9 cellular contexts compared by ENCODE assay signal in genomic region chr20:16761305-16761829, GRCh38. TPM values are rescaled to one million over a fixed set of nuclear protein-coding genes. Genes with fewer than 3 reads are reported as not detected.
DNase-seq lines count a peak whose midpoint lies in the region; ATAC-seq and TF ChIP-seq lines count a peak whose summit lies in the region.
"Had no signal": no experiment of that assay in that cellular context is flagged by ENCODE, and none has a peak within 500 bp of the region (broad histone marks: within the 10 kb centered on the region; RNA-seq: fewer than 3 reads in every experiment).

No MANE protein-coding gene starts in this region.

- POLR2A ChIA-PET in WTC11 (lab: Charles Lee): interaction anchor here (1.1 kb wide), 1 partner anchor 13 kb away, joined by 3 read pairs; the partner anchor contains the start of gene OTOR

- DNase-seq in activated CD4-positive, CD25-positive, alpha-beta regulatory T cell treated with anti-CD3 and anti-CD28 coated beads, Interleukin-2, amount 50 U/mL, for 16 hours (ENCODE audit: low read depth, low spot score): peak; percentile 16
- no peak for DNase-seq in activated CD4-positive, CD25-positive, alpha-beta regulatory T cell treated with anti-CD3 and anti-CD28 coated beads, Interleukin-2, amount 50 U/mL, for 72 hours
- DNase-seq in NCI-H2227 treated with DMSO at 0.1 percent for 48 hours (lab: John Stamatoyannopoulos, UW) (peak; percentile 43), WTC11 (ENCODE audit: low spot score) (peak; percentile 43), coronary artery (ENCODE audit: low spot score) (no peak), left lung (no peak)
- DNase-seq in stimulated activated CD8-positive, alpha-beta memory T cell treated with anti-CD3 and anti-CD28 coated beads, Interleukin-12 subunit alpha, Interleukin-12 subunit beta, amount 100 ng/mL, for 4 hours (ENCODE audit: low read depth): peak; percentile 1

- CTCF ChIA-PET in WTC11 (lab: Charles Lee): interaction anchor here (0.7 to 2.6 kb wide), 16 partner anchors 12 to 273 kb away, joined by 3 to 14 read pairs (median 4); partner anchors contain the start of genes OTOR and SNRPB2

- H3K27me3 ChIP-seq in left lung: peaks cover 0 to 9% of the 10 kb centered on the region in 2 donors

- TF ChIP-seq CTCF in WTC11 (IDR thresholded peaks at IDR 0.05): peak; percentile 53; the same call in 1 of the 2 replicates
- peak; percentile 51 for TF ChIP-seq CTCF in coronary artery (IDR thresholded peaks at IDR 0.05)
- peak; percentile 52 to 70 for TF ChIP-seq CTCF in left lung (IDR thresholded peaks at IDR 0.05)

- H3K27ac Mint-ChIP-seq in WTC11: no peak overlapping the region

- H3K4me3 ChIP-seq in coronary artery (no peak overlapping the region), left lung (no peak overlapping the region)

- H3K27ac ChIP-seq in coronary artery (no peak overlapping the region), left lung (no peak overlapping the region)

- no peaks in the 10 kb centered on the region for H3K9me3 ChIP-seq in left lung

- peaks cover 13% of the 10 kb centered on the region for H3K36me3 Mint-ChIP-seq in WTC11

- no peaks in the 10 kb centered on the region for H3K36me3 ChIP-seq in left lung

- no peak overlapping the region for H3K4me3 Mint-ChIP-seq in WTC11

- H3K4me1 Mint-ChIP-seq in WTC11: peaks cover 29% of the 10 kb centered on the region

- intact Hi-C loops in left lung (cut with DNase I): no loop called here

- H3K9me3 Mint-ChIP-seq in WTC11: peaks cover 31% of the 10 kb centered on the region

- ATAC-seq in HG03045 (IDR thresholded peaks at IDR 0.05; ENCODE audit: unreplicated experiment) (peak; percentile 53), WTC11 (peak; percentile 91), left lung (peak; percentile 92)

- H3K27me3 Mint-ChIP-seq in WTC11 (ENCODE audit: low read depth): peaks cover 6% of the 10 kb centered on the region; the same call in 1 of the 2 replicates

- H3K4me1 ChIP-seq in left lung: no peaks in the 10 kb centered on the region

TF ChIP-seq in WTC11, 78 proteins besides CTCF, POLR2A, EP300 and RAD21:
- TF ChIP-seq CREB1 (CRISPR knock-in tag; IDR thresholded peaks at IDR 0.05): no peak
- TF ChIP-seq, protein P1, sequence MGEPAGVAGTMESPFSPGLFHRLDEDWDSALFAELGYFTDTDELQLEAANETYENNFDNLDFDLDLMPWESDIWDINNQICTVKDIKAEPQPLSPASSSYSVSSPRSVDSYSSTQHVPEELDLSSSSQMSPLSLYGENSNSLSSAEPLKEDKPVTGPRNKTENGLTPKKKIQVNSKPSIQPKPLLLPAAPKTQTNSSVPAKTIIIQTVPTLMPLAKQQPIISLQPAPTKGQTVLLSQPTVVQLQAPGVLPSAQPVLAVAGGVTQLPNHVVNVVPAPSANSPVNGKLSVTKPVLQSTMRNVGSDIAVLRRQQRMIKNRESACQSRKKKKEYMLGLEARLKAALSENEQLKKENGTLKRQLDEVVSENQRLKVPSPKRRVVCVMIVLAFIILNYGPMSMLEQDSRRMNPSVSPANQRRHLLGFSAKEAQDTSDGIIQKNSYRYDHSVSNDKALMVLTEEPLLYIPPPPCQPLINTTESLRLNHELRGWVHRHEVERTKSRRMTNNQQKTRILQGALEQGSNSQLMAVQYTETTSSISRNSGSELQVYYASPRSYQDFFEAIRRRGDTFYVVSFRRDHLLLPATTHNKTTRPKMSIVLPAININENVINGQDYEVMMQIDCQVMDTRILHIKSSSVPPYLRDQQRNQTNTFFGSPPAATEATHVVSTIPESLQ (CRISPR knock-in tag; IDR thresholded peaks at IDR 0.05): no peak
- no peak for TF ChIP-seq RELA (CRISPR knock-in tag; IDR thresholded peaks at IDR 0.05; ENCODE audit: borderline replicate concordance)
- TF ChIP-seq GRHL2 (CRISPR knock-in tag; IDR thresholded peaks at IDR 0.05; ENCODE audit: insufficient replicate concordance, severe bottlenecking): no peak
- TF ChIP-seq FOXJ3 (CRISPR knock-in tag; IDR thresholded peaks at IDR 0.05; ENCODE audit: borderline replicate concordance): no peak

RNA-seq across cellular contexts. Expression of gene OTOR, which starts 13.2 kb away (rescaled TPM):
- total RNA-seq in WTC11 (2021): not detected in 3 replicates
- total RNA-seq in left lung: not detected
- total RNA-seq: mononuclear cell had no signal

RNA-seq across cellular contexts. Expression of gene SNRPB2, which starts 31.5 kb away (rescaled TPM):
- total RNA-seq in WTC11 (2021) (76.0 to 88.3 TPM (median 76.5 TPM) in 3 replicates), left lung (10 to 100 TPM; 36.7 to 47.2 TPM)

Comparison
In these comparisons a context has a peak if more than half of its experiments do, and no peak if none do; other contexts are left out.
1. DNase-seq: peak in activated CD4-positive, CD25-positive, alpha-beta regulatory T cell treated with anti-CD3 and anti-CD28 coated beads, Interleukin-2, amount 50 U/mL, for 16 hours (single experiment), NCI-H2227 treated with DMSO at 0.1 percent for 48 hours (single experiment), WTC11 (single experiment) and stimulated activated CD8-positive, alpha-beta memory T cell treated with anti-CD3 and anti-CD28 coated beads, Interleukin-12 subunit alpha, Interleukin-12 subunit beta, amount 100 ng/mL, for 4 hours (single experiment); none in activated CD4-positive, CD25-positive, alpha-beta regulatory T cell treated with anti-CD3 and anti-CD28 coated beads, Interleukin-2, amount 50 U/mL, for 72 hours (single experiment), coronary artery (single experiment) and left lung (0 of 2).
2. Peak in every context shown above with its lines, with median percentiles within 50 percentile points of each other: ATAC-seq and CTCF ChIP-seq.